Comparison of ENCODE assay signal across 32 cellular contexts in the genomic region with DNA sequence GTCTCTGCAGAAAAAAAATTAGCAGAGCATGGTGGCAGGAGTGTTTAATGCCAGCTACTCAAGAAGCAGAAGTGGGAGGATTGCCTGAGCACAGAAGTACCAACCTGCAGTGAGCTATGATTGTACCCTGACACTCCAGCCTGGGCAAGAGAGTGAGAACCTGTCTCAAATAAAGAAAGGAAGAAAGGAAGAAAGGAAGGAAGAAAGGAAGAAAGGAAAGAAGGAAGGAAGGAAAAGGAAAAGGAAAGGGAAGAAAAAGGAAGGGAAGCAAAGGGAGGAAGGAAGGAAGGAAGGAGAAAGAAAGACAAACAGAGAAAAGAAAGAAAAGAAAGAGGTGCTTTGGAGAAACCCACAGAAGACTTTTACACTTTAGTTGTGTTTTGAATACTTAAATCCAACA.
"Had no signal": no experiment of that assay in that cellular context is flagged by ENCODE, and none has a peak within 500 bp of the region (broad histone marks: within the 10 kb centered on the region; RNA-seq: fewer than 3 reads in every experiment).

No MANE protein-coding gene starts in this region.

- H3K9ac ChIP-seq: neural progenitor cell, parathyroid adenoma had no signal

- H3K4me3 ChIP-seq: neural progenitor cell, ovary, psoas muscle, skin epidermis, smooth muscle cell, spleen, suprapubic skin, testis, tibial artery, transverse colon, upper lobe of right lung, uterus had no signal

- ATAC-seq: naive thymus-derived CD8-positive, alpha-beta T cell; natural killer cell treated with Interleukin-12 subunit alpha and Interleukin-12 subunit beta and Interleukin-15 and Interleukin-18, amount 100 ng/mL, for 72 hours; psoas muscle; right cardiac atrium; sciatic nerve; stimulated activated memory B cell treated with anti-CD40 and anti-IgM and Interleukin-4, amounts not matched to agents 10 μg/mL and 1 μg/mL and 100 μg/mL, for 72 hours; stimulated activated naive CD8-positive, alpha-beta T cell treated with anti-CD3 and anti-CD28 coated beads, Interleukin-15, amount 100 ng/mL, for 72 hours; stimulated activated naive CD8-positive, alpha-beta T cell treated with anti-CD3 and anti-CD28 coated beads, Interleukin-15, Interleukin-2, amounts not matched to agents 100 U/mL and 50 U/mL, for 24 hours; upper lobe of right lung had no signal

- H2AFZ ChIP-seq: neural progenitor cell, parathyroid adenoma had no signal

- DNase-seq: naive thymus-derived CD8-positive, alpha-beta T cell; nephron progenitor cell; occipital lobe; ovary; posterior cingulate gyrus; psoas muscle; right cardiac atrium; spleen; stimulated activated CD4-positive, alpha-beta T cell treated with anti-CD3 and anti-CD28 coated beads, Interleukin-12 subunit alpha, Interleukin-12 subunit beta, amount 100 ng/mL, for 4 hours; stimulated activated CD4-positive, alpha-beta T cell treated with anti-CD3 and anti-CD28 coated beads, Interleukin-1b, Interleukin-23, amount 100 ng/mL, for 48 hours; stimulated activated CD4-positive, alpha-beta T cell treated with anti-CD3 and anti-CD28 coated beads, Interleukin-4, amount 100 ng/mL, for 1 hour; stimulated activated CD4-positive, alpha-beta T cell treated with anti-CD3 and anti-CD28 coated beads, Interleukin-4, amount 100 ng/mL, for 4 hours; stimulated activated CD8-positive, alpha-beta memory T cell treated with anti-CD3 and anti-CD28 coated beads, Interleukin-4, amount 100 ng/mL, for 48 hours; stimulated activated naive CD4-positive, alpha-beta T cell; stimulated activated naive CD8-positive, alpha-beta T cell treated with anti-CD3 and anti-CD28 coated beads, Interleukin-15, amount 100 ng/mL, for 72 hours; stimulated activated naive CD8-positive, alpha-beta T cell treated with anti-CD3 and anti-CD28 coated beads, Interleukin-15, Interleukin-2, amounts not matched to agents 100 U/mL and 50 U/mL, for 24 hours; substantia nigra; testis; tibial artery; transverse colon; upper lobe of right lung; uterus had no signal

- H3K9me3 ChIP-seq: ovary, psoas muscle, suprapubic skin, testis, upper lobe of right lung had no signal

- H3K4me1 ChIP-seq: neural progenitor cell, parathyroid adenoma, psoas muscle, spleen, suprapubic skin, testis, tibial artery, transverse colon, upper lobe of right lung, uterus had no signal

- H3K36me3 ChIP-seq: neural progenitor cell, ovary, spleen, suprapubic skin, tibial artery, transverse colon, upper lobe of right lung, uterus had no signal

- H3K27me3 ChIP-seq: ovary, testis, upper lobe of right lung, uterus had no signal

- H3K79me2 ChIP-seq: parathyroid adenoma had no signal

- H3K27ac ChIP-seq: neural progenitor cell, ovary, parathyroid adenoma, psoas muscle, skin epidermis, spleen, suprapubic skin, testis, tibial artery, transverse colon, upper lobe of right lung, uterus had no signal

- H3K4me2 ChIP-seq: neural progenitor cell, smooth muscle cell had no signal

- H3K27ac Mint-ChIP-seq: natural killer cell treated with Interleukin-12 subunit alpha and Interleukin-12 subunit beta and Interleukin-15 and Interleukin-18, amount 100 ng/mL, for 72 hours; nephron progenitor cell; neural progenitor cell; progenitor cell of endocrine pancreas; stimulated activated memory B cell treated with anti-CD40 and anti-IgM and Interleukin-4, amounts not matched to agents 10 μg/mL and 1 μg/mL and 100 μg/mL, for 72 hours; stimulated activated naive CD8-positive, alpha-beta T cell treated with anti-CD3 and anti-CD28 coated beads, Interleukin-15, amount 100 ng/mL, for 72 hours; type B pancreatic cell had no signal

- H3K4me3 Mint-ChIP-seq: naive thymus-derived CD8-positive, alpha-beta T cell; natural killer cell treated with Interleukin-12 subunit alpha and Interleukin-12 subunit beta and Interleukin-15 and Interleukin-18, amount 100 ng/mL, for 72 hours; nephron progenitor cell; neural progenitor cell; stimulated activated memory B cell treated with anti-CD40 and anti-IgM and Interleukin-4, amounts not matched to agents 10 μg/mL and 1 μg/mL and 100 μg/mL, for 72 hours; stimulated activated naive CD8-positive, alpha-beta T cell treated with anti-CD3 and anti-CD28 coated beads, Interleukin-15, amount 100 ng/mL, for 72 hours; type B pancreatic cell had no signal

- H3K36me3 Mint-ChIP-seq: neural progenitor cell, type B pancreatic cell had no signal

- H3K4me1 Mint-ChIP-seq: naive thymus-derived CD8-positive, alpha-beta T cell; neural progenitor cell; stimulated activated memory B cell treated with anti-CD40 and anti-IgM and Interleukin-4, amounts not matched to agents 10 μg/mL and 1 μg/mL and 100 μg/mL, for 72 hours; stimulated activated naive CD8-positive, alpha-beta T cell treated with anti-CD3 and anti-CD28 coated beads, Interleukin-15, amount 100 ng/mL, for 72 hours had no signal
